Comparison of ENCODE assay signal across 24 cellular contexts in the genomic region with DNA sequence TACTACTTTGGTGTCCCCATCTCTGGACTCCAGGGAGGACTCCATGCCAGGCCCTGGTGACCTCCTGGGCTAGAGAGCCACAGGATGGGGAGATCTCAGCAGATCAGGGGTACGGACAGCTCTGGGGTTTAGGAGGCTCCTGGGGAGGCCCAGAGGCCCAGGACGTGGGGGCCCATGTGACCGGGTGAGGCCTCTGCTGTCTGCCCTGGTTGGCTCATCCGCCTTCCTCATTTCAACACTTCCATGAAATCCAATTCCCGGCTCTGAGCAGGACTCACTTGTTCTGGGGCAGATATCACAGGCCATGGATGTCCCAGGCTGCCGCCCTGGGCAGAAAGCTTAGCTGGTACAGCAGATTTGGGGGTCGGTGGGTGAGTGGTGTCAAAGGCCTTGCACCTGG. TPM values are rescaled to one million over a fixed set of nuclear protein-coding genes. Genes with fewer than 3 reads are reported as not detected.
"Had no signal": no experiment of that assay in that cellular context is flagged by ENCODE, and none has a peak within 500 bp of the region (broad histone marks: within the 10 kb centered on the region; RNA-seq: fewer than 3 reads in every experiment).

No MANE protein-coding gene starts in this region.

- H3K9me3 Mint-ChIP-seq: activated B cell treated with CpG ODN at 0.5 μM for 24 hours; activated CD4-positive, alpha-beta memory T cell treated with anti-CD3 and anti-CD28 coated beads, Interleukin-2, amount 10 ng/mL, durations not matched to agents 7 days and 5 days; activated naive CD4-positive, alpha-beta T cell treated with anti-CD3 and anti-CD28 coated beads, Interleukin-2, amount 50 U/mL, for 72 hours; mesothelial cell of epicardium; nephron had no signal

- H3K9me3 ChIP-seq: ascending aorta, testis had no signal

- H3K4me1 ChIP-seq: foreskin keratinocyte had no signal

- DNase-seq: activated B cell treated with CpG ODN at 0.5 μM for 24 hours; activated CD4-positive, alpha-beta memory T cell treated with anti-CD3 and anti-CD28 coated beads, Interleukin-2, amount 10 ng/mL, durations not matched to agents 7 days and 5 days; activated CD4-positive, alpha-beta T cell treated with anti-CD3 and anti-CD28 coated beads for 4 hours; brain microvascular endothelial cell; caudate nucleus; dermis blood vessel endothelial cell; effector memory CD4-positive, alpha-beta T cell; foreskin keratinocyte; mammary epithelial cell; small intestine; stimulated activated CD4-positive, alpha-beta T cell treated with anti-CD3 and anti-CD28 coated beads, Interleukin-2, amount 100 ng/mL, for 48 hours; stimulated activated CD8-positive, alpha-beta memory T cell treated with anti-CD3 and anti-CD28 coated beads, Interleukin-4, amount 100 ng/mL, for 48 hours; stimulated activated naive CD4-positive, alpha-beta T cell; T1000; testis; trophoblast cell had no signal

- H3K27ac Mint-ChIP-seq: activated B cell treated with CpG ODN at 0.5 μM for 24 hours; activated CD4-positive, alpha-beta memory T cell treated with anti-CD3 and anti-CD28 coated beads, Interleukin-2, amount 10 ng/mL, durations not matched to agents 7 days and 5 days; activated naive CD4-positive, alpha-beta T cell treated with anti-CD3 and anti-CD28 coated beads, Interleukin-2, amount 50 U/mL, for 72 hours; mesothelial cell of epicardium had no signal

- ATAC-seq: activated naive CD4-positive, alpha-beta T cell treated with anti-CD3 and anti-CD28 coated beads, Interleukin-2, amount 50 U/mL, for 72 hours; foreskin keratinocyte; left lobe of liver; sciatic nerve had no signal

- H3K4me3 ChIP-seq: ascending aorta, testis had no signal

- H3K36me3 ChIP-seq: ascending aorta, brain microvascular endothelial cell had no signal

- H3K27ac ChIP-seq: ascending aorta, brain microvascular endothelial cell, foreskin keratinocyte, testis had no signal

- H3K4me3 Mint-ChIP-seq: activated B cell treated with CpG ODN at 0.5 μM for 24 hours; activated CD4-positive, alpha-beta memory T cell treated with anti-CD3 and anti-CD28 coated beads, Interleukin-2, amount 10 ng/mL, durations not matched to agents 7 days and 5 days had no signal

- H3K27me3 ChIP-seq: ascending aorta, brain microvascular endothelial cell, foreskin keratinocyte, testis had no signal

- H3K36me3 Mint-ChIP-seq: activated naive CD4-positive, alpha-beta T cell treated with anti-CD3 and anti-CD28 coated beads, Interleukin-2, amount 50 U/mL, for 72 hours; mesothelial cell of epicardium had no signal

RNA-seq across cellular contexts. Expression of gene PRAM1, which starts 1.1 kb away (rescaled TPM):
- total RNA-seq: ascending aorta, dermis blood vessel endothelial cell, foreskin keratinocyte, glomerular endothelial cell, mammary epithelial cell, renal cortical epithelial cell had no signal
- polyA plus RNA-seq: foreskin keratinocyte, mammary epithelial cell had no signal
